In the genomic region with DNA sequence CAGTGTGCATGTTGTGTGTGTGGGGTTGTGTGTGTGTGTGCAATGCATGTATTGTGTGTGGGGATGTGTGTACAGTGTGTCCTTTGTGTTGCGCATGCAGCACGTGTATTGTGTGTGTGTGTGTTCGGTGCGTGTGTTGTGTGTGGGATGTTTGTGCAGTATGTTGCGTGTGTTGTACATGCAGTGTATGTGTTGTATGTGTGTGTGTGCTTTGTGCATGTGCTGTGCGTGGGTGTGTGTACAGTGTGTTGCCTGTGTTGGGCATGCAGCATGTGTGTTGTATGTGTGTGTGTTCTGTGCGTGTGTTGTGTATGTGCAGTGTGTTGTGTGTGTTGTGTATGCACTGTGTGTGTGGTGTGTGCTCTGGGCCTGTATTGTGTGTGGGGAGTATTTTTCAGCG, we compare ENCODE assay signal across 2 cellular contexts.
TF ChIP-seq lines count a peak whose summit lies in the region.

No MANE protein-coding gene starts in this region.

TF ChIP-seq in IMR-90, 13 proteins besides CTCF, POLR2A, EP300 and RAD21:
- TF ChIP-seq RCOR1 (IDR thresholded peaks at IDR 0.05; ENCODE audit: insufficient replicate concordance, low read length) (no peak), MAZ (IDR thresholded peaks at IDR 0.05; ENCODE audit: borderline replicate concordance, low read depth, low read length) (no peak), BHLHE40 (IDR thresholded peaks at IDR 0.05; ENCODE audit: low read depth, low read length) (no peak), MXI1 (IDR thresholded peaks at IDR 0.05; ENCODE audit: borderline replicate concordance, low read depth, low read length) (no peak), CHD1 (IDR thresholded peaks at IDR 0.05; ENCODE audit: low read depth, low read length) (no peak), NFE2L2 (IDR thresholded peaks at IDR 0.05; ENCODE audit: low read depth, low read length) (no peak), CEBPB (IDR thresholded peaks at IDR 0.05; ENCODE audit: low read depth, low read length) (no peak), MAFK (IDR thresholded peaks at IDR 0.05; ENCODE audit: low read depth, low read length) (no peak), SMC3 (IDR thresholded peaks at IDR 0.05; ENCODE audit: low read depth, low read length) (no peak), FOS (IDR thresholded peaks at IDR 0.05; ENCODE audit: low read depth, low read length) (no peak), RFX5 (IDR thresholded peaks at IDR 0.05; ENCODE audit: low read depth, low read length) (no peak)
- TF ChIP-seq, protein P1, sequence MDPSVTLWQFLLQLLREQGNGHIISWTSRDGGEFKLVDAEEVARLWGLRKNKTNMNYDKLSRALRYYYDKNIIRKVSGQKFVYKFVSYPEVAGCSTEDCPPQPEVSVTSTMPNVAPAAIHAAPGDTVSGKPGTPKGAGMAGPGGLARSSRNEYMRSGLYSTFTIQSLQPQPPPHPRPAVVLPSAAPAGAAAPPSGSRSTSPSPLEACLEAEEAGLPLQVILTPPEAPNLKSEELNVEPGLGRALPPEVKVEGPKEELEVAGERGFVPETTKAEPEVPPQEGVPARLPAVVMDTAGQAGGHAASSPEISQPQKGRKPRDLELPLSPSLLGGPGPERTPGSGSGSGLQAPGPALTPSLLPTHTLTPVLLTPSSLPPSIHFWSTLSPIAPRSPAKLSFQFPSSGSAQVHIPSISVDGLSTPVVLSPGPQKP (IDR thresholded peaks at IDR 0.05; ENCODE audit: borderline replicate concordance, low read depth, low read length), result no peak
- TF ChIP-seq, protein P2, sequence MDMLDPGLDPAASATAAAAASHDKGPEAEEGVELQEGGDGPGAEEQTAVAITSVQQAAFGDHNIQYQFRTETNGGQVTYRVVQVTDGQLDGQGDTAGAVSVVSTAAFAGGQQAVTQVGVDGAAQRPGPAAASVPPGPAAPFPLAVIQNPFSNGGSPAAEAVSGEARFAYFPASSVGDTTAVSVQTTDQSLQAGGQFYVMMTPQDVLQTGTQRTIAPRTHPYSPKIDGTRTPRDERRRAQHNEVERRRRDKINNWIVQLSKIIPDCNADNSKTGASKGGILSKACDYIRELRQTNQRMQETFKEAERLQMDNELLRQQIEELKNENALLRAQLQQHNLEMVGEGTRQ (IDR thresholded peaks at IDR 0.05; ENCODE audit: low read depth, low read length), result no peak
TF ChIP-seq in IMR-90: peak in this region for 0.

TF ChIP-seq in HepG2, 621 proteins besides CTCF, POLR2A, EP300 and RAD21 (continues in another document):
- TF ChIP-seq, protein P3, sequence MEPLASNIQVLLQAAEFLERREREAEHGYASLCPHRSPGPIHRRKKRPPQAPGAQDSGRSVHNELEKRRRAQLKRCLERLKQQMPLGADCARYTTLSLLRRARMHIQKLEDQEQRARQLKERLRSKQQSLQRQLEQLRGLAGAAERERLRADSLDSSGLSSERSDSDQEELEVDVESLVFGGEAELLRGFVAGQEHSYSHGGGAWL (CRISPR knock-in tag; IDR thresholded peaks at IDR 0.05), result no peak
- TF ChIP-seq ZNF207 (IDR thresholded peaks at IDR 0.05; ENCODE audit: borderline replicate concordance), result peak; percentile 91; the same call in 1 of the 2 replicates
- TF ChIP-seq, protein P4, sequence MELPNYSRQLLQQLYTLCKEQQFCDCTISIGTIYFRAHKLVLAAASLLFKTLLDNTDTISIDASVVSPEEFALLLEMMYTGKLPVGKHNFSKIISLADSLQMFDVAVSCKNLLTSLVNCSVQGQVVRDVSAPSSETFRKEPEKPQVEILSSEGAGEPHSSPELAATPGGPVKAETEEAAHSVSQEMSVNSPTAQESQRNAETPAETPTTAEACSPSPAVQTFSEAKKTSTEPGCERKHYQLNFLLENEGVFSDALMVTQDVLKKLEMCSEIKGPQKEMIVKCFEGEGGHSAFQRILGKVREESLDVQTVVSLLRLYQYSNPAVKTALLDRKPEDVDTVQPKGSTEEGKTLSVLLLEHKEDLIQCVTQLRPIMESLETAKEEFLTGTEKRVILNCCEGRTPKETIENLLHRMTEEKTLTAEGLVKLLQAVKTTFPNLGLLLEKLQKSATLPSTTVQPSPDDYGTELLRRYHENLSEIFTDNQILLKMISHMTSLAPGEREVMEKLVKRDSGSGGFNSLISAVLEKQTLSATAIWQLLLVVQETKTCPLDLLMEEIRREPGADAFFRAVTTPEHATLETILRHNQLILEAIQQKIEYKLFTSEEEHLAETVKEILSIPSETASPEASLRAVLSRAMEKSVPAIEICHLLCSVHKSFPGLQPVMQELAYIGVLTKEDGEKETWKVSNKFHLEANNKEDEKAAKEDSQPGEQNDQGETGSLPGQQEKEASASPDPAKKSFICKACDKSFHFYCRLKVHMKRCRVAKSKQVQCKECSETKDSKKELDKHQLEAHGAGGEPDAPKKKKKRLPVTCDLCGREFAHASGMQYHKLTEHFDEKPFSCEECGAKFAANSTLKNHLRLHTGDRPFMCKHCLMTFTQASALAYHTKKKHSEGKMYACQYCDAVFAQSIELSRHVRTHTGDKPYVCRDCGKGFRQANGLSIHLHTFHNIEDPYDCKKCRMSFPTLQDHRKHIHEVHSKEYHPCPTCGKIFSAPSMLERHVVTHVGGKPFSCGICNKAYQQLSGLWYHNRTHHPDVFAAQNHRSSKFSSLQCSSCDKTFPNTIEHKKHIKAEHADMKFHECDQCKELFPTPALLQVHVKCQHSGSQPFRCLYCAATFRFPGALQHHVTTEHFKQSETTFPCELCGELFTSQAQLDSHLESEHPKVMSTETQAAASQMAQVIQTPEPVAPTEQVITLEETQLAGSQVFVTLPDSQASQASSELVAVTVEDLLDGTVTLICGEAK (IDR thresholded peaks at IDR 0.05), result no peak; the same call in 1 of the 2 replicates
- TF ChIP-seq, protein P4 (CRISPR knock-in tag; IDR thresholded peaks at IDR 0.05), result no peak
- no peak for TF ChIP-seq TSC22D2 (CRISPR knock-in tag; IDR thresholded peaks at IDR 0.05; ENCODE audit: borderline replicate concordance)
- TF ChIP-seq, protein P5, sequence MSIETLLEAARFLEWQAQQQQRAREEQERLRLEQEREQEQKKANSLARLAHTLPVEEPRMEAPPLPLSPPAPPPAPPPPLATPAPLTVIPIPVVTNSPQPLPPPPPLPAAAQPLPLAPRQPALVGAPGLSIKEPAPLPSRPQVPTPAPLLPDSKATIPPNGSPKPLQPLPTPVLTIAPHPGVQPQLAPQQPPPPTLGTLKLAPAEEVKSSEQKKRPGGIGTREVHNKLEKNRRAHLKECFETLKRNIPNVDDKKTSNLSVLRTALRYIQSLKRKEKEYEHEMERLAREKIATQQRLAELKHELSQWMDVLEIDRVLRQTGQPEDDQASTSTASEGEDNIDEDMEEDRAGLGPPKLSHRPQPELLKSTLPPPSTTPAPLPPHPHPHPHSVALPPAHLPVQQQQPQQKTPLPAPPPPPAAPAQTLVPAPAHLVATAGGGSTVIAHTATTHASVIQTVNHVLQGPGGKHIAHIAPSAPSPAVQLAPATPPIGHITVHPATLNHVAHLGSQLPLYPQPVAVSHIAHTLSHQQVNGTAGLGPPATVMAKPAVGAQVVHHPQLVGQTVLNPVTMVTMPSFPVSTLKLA (IDR thresholded peaks at IDR 0.05), result peak; percentile 64; the same call in 1 of the 2 replicates
- TF ChIP-seq FOXP1 (IDR thresholded peaks at IDR 0.05), result peak; percentile 48; the same call in 1 of the 2 replicates
- TF ChIP-seq FOXP1 (CRISPR knock-in tag; IDR thresholded peaks at IDR 0.05), result no peak
- TF ChIP-seq ZNF737 (CRISPR knock-in tag; IDR thresholded peaks at IDR 0.05; ENCODE audit: borderline replicate concordance), result no peak
- TF ChIP-seq SP1 (IDR thresholded peaks at IDR 0.05), result 0 out of 2 replicates have a peak, but pooled peaks have one; percentile 47
- TF ChIP-seq SP1 (CRISPR knock-in tag; IDR thresholded peaks at IDR 0.05), result no peak
- TF ChIP-seq DPF2 (CRISPR knock-in tag; IDR thresholded peaks at IDR 0.05; ENCODE audit: borderline replicate concordance, low read depth), result no peak
- TF ChIP-seq ZNF432 (CRISPR knock-in tag; IDR thresholded peaks at IDR 0.05; ENCODE audit: borderline replicate concordance), result no peak
- TF ChIP-seq TP53 (CRISPR knock-in tag; conservative IDR thresholded peaks at IDR 0.05), result no peak
- TF ChIP-seq, protein P6, sequence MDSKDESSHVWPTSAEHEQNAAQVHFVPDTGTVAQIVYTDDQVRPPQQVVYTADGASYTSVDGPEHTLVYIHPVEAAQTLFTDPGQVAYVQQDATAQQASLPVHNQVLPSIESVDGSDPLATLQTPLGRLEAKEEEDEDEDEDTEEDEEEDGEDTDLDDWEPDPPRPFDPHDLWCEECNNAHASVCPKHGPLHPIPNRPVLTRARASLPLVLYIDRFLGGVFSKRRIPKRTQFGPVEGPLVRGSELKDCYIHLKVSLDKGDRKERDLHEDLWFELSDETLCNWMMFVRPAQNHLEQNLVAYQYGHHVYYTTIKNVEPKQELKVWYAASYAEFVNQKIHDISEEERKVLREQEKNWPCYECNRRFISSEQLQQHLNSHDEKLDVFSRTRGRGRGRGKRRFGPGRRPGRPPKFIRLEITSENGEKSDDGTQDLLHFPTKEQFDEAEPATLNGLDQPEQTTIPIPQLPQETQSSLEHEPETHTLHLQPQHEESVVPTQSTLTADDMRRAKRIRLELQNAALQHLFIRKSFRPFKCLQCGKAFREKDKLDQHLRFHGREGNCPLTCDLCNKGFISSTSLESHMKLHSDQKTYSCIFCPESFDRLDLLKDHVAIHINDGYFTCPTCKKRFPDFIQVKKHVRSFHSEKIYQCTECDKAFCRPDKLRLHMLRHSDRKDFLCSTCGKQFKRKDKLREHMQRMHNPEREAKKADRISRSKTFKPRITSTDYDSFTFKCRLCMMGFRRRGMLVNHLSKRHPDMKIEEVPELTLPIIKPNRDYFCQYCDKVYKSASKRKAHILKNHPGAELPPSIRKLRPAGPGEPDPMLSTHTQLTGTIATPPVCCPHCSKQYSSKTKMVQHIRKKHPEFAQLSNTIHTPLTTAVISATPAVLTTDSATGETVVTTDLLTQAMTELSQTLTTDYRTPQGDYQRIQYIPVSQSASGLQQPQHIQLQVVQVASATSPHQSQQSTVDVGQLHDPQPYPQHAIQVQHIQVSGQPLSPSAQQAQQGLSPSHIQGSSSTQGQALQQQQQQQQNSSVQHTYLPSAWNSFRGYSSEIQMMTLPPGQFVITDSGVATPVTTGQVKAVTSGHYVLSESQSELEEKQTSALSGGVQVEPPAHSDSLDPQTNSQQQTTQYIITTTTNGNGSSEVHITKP (CRISPR knock-in tag; IDR thresholded peaks at IDR 0.05; ENCODE audit: low read depth), result no peak
- TF ChIP-seq, protein P7, sequence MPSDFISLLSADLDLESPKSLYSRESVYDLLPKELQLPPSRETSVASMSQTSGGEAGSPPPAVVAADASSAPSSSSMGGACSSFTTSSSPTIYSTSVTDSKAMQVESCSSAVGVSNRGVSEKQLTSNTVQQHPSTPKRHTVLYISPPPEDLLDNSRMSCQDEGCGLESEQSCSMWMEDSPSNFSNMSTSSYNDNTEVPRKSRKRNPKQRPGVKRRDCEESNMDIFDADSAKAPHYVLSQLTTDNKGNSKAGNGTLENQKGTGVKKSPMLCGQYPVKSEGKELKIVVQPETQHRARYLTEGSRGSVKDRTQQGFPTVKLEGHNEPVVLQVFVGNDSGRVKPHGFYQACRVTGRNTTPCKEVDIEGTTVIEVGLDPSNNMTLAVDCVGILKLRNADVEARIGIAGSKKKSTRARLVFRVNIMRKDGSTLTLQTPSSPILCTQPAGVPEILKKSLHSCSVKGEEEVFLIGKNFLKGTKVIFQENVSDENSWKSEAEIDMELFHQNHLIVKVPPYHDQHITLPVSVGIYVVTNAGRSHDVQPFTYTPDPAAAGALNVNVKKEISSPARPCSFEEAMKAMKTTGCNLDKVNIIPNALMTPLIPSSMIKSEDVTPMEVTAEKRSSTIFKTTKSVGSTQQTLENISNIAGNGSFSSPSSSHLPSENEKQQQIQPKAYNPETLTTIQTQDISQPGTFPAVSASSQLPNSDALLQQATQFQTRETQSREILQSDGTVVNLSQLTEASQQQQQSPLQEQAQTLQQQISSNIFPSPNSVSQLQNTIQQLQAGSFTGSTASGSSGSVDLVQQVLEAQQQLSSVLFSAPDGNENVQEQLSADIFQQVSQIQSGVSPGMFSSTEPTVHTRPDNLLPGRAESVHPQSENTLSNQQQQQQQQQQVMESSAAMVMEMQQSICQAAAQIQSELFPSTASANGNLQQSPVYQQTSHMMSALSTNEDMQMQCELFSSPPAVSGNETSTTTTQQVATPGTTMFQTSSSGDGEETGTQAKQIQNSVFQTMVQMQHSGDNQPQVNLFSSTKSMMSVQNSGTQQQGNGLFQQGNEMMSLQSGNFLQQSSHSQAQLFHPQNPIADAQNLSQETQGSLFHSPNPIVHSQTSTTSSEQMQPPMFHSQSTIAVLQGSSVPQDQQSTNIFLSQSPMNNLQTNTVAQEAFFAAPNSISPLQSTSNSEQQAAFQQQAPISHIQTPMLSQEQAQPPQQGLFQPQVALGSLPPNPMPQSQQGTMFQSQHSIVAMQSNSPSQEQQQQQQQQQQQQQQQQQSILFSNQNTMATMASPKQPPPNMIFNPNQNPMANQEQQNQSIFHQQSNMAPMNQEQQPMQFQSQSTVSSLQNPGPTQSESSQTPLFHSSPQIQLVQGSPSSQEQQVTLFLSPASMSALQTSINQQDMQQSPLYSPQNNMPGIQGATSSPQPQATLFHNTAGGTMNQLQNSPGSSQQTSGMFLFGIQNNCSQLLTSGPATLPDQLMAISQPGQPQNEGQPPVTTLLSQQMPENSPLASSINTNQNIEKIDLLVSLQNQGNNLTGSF (CRISPR knock-in tag; IDR thresholded peaks at IDR 0.05), result no peak
- TF ChIP-seq SRSF1 (optimal IDR thresholded peaks at IDR 0.05; ENCODE audit: low read depth, low read length), result no peak
